Comparison of ENCODE assay signal across 32 cellular contexts in the genomic region with DNA sequence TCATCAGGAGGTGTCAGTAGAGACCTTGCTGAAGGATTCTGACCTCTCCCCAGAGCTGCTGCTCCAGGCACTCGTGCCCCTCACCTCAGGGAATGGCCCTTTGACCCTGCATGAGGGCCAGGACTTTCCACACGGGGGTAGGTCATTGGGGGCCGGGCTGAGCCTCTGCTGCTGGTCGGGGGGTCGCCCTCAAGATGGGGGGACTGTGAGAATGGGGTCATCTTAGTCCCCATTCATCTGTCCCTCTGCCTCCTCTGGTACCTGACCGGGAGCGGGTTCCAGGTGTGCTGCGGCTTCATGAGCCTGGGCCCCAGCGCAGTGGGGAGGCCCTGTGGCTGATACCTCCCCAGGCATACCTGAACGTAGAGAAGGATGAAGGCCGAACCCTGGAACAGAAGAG. TPM values are rescaled to one million over a fixed set of nuclear protein-coding genes. Genes with fewer than 3 reads are reported as not detected.
"Had no signal": no experiment of that assay in that cellular context is flagged by ENCODE, and none has a peak within 500 bp of the region (broad histone marks: within the 10 kb centered on the region; RNA-seq: fewer than 3 reads in every experiment).

No MANE protein-coding gene starts in this region.

- H3K9me3 ChIP-seq: gastroesophageal sphincter, heart left ventricle, neutrophil, pancreas, thyroid gland had no signal

- H3K4me3 ChIP-seq: dorsolateral prefrontal cortex, gastroesophageal sphincter, heart left ventricle, hepatocyte, pancreas, smooth muscle cell, thyroid gland had no signal

- H3K4me1 ChIP-seq: foreskin keratinocyte, gastroesophageal sphincter, pancreas had no signal

- H3K27me3 ChIP-seq: dorsolateral prefrontal cortex, foreskin keratinocyte, gastroesophageal sphincter, heart left ventricle, hepatocyte, neutrophil, pancreas, thyroid gland had no signal

- FAIRE-seq: colon, kidney, pancreas had no signal

- H3K27ac ChIP-seq: dorsolateral prefrontal cortex, epithelial cell of prostate, foreskin keratinocyte, gastroesophageal sphincter, heart left ventricle, hepatocyte, neutrophil, pancreas, thyroid gland had no signal

- H3K79me2 ChIP-seq: hepatocyte had no signal

- H3K36me3 ChIP-seq: pancreas had no signal

- H3K4me2 ChIP-seq: hepatocyte, smooth muscle cell had no signal

- H2AFZ ChIP-seq: hepatocyte had no signal

- ATAC-seq: esophagus mucosa; foreskin keratinocyte; gastroesophageal sphincter; heart left ventricle; left lobe of liver; naive thymus-derived CD8-positive, alpha-beta T cell; pancreas; sciatic nerve; stimulated activated naive CD8-positive, alpha-beta T cell treated with anti-CD3 and anti-CD28 coated beads, Interleukin-15, amount 100 ng/mL, for 72 hours had no signal

- DNase-seq: cerebellar nuclear complex; effector CD4-positive, alpha-beta T cell; foreskin keratinocyte; heart left ventricle; kidney; mammary epithelial cell; mesendoderm; midbrain; naive thymus-derived CD8-positive, alpha-beta T cell; nephron progenitor cell; pancreas; stimulated activated CD4-positive, alpha-beta T cell treated with anti-CD3 and anti-CD28 coated beads, Interleukin-12 subunit alpha, Interleukin-12 subunit beta, amount 100 ng/mL, for 4 hours; stimulated activated CD4-positive, alpha-beta T cell treated with anti-CD3 and anti-CD28 coated beads, Interleukin-1b, Interleukin-23, amount 100 ng/mL, for 48 hours; stimulated activated CD4-positive, alpha-beta T cell treated with anti-CD3 and anti-CD28 coated beads, Interleukin-4, amount 100 ng/mL, for 1 hour; stimulated activated CD8-positive, alpha-beta memory T cell treated with anti-CD3 and anti-CD28 coated beads, Interleukin-4, amount 100 ng/mL, for 48 hours; stimulated activated naive CD4-positive, alpha-beta T cell; stimulated activated naive CD8-positive, alpha-beta T cell treated with anti-CD3 and anti-CD28 coated beads, Interleukin-15, amount 100 ng/mL, for 72 hours; thyroid gland; trophoblast cell had no signal

RNA-seq across cellular contexts. Expression of gene TTBK1, which starts 29.9 kb away (rescaled TPM):
- total RNA-seq: esophagus mucosa; myocyte; naive thymus-derived CD8-positive, alpha-beta T cell; omental fat pad; smooth muscle cell had no signal
- polyA plus RNA-seq: fibroblast of lung; mammary epithelial cell; naive thymus-derived CD8-positive, alpha-beta T cell; smooth muscle cell had no signal
